8 cellular contexts compared by ENCODE assay signal in genomic region chr4:155376387-155377268, GRCh38. TPM values are rescaled to one million over a fixed set of nuclear protein-coding genes. Genes with fewer than 3 reads are reported as not detected.
DNase-seq lines count a peak whose midpoint lies in the region; ATAC-seq, FAIRE-seq and TF ChIP-seq lines count a peak whose summit lies in the region.

MAP9 (minus strand) TSS chr4:155376965; CDS start chr4:155375850, 1,115 bp downstream.

- peak within 1 kb of the TSS; percentile 79 for H3K4me3 ChIP-seq in A549
- peak within 1 kb of the TSS; percentile 69 for H3K4me3 ChIP-seq in effector memory CD4-positive, alpha-beta T cell (ENCODE audit: insufficient read depth, low read depth, low read length, poor library complexity, severe bottlenecking)

- H3K27ac ChIP-seq in A549 = peak within 1 kb of the TSS; percentile 71 to 76
- peak within 1 kb of the TSS; percentile 77 for H3K27ac ChIP-seq in effector memory CD4-positive, alpha-beta T cell (ENCODE audit: insufficient read depth, low read length, poor library complexity, severe bottlenecking)

- no peaks in the 10 kb centered on the region for H3K27me3 Mint-ChIP-seq in memory B cell

- ATAC-seq in A549 (peak; percentile 97 to 99), GM18870 (IDR thresholded peaks at IDR 0.05; ENCODE audit: unreplicated experiment) (peak; percentile 99), HG03103 (IDR thresholded peaks at IDR 0.05; ENCODE audit: low read depth, unreplicated experiment) (peak; percentile 99), memory B cell (ENCODE audit: low read depth) (peak; percentile 90)

- no peak for TF ChIP-seq CTCF in A549 (IDR thresholded peaks at IDR 0.05)

- no peaks in the 10 kb centered on the region for H3K27me3 ChIP-seq in effector memory CD4-positive, alpha-beta T cell (replicated peaks; ENCODE audit: control insufficient read depth, insufficient read depth, low read length, poor library complexity, severe bottlenecking)

- H3K36me3 ChIP-seq in effector memory CD4-positive, alpha-beta T cell (ENCODE audit: control insufficient read depth, insufficient read depth, low read length) = no peaks in the 10 kb centered on the region

- H3K4me2 ChIP-seq in A549 = peak within 1 kb of the TSS; percentile 80

- no peaks in the 10 kb centered on the region for H3K36me3 Mint-ChIP-seq in memory B cell

- WGBS in A549 (ENCODE audit: missing lambda C conversion rate) = 5% methylated on average over 24 of the region's 66 CpGs

- peak within 1 kb of the TSS; percentile 97 for H3K27ac Mint-ChIP-seq in memory B cell

- H3K4me1 ChIP-seq in A549 = peaks cover 14% of the 10 kb centered on the region; the same call in 2 of the 3 replicates
- no peaks in the 10 kb centered on the region for H3K4me1 ChIP-seq in effector memory CD4-positive, alpha-beta T cell (ENCODE audit: control insufficient read depth, insufficient read depth, low read length, poor library complexity, severe bottlenecking)

- H3K4me3 Mint-ChIP-seq in memory B cell = peak within 1 kb of the TSS; percentile 91

- H3K4me1 Mint-ChIP-seq in memory B cell = peaks cover 2% of the 10 kb centered on the region

- DNase-seq in A549 (ENCODE audit: low read depth in 1 of 2, low spot score in 1 of 2) (peak; percentile 70 to 94), NCI-H446 (lab: John Stamatoyannopoulos, UW) (peak; percentile 82 to 95), memory B cell (ENCODE audit: low spot score in 2 of 2) (peak; percentile 92 to 95)
- DNase-seq in activated CD8-positive, alpha-beta memory T cell treated with anti-CD3 and anti-CD28 coated beads for 24 hours = peak; percentile 92
- DNase-seq in effector memory CD4-positive, alpha-beta T cell = peak; percentile 81 to 87 (median 82)
- peak; percentile 72 for DNase-seq in stimulated activated CD8-positive, alpha-beta memory T cell treated with anti-CD3 and anti-CD28 coated beads, Interleukin-12 subunit alpha, Interleukin-12 subunit beta, amount 100 ng/mL, for 24 hours (ENCODE audit: extremely low read depth)

- peak; percentile 33 for TF ChIP-seq POLR2A in A549 (IDR thresholded peaks at IDR 0.05; ENCODE audit: low read length)

- POLR2A ChIA-PET in A549 (lab: Yijun Ruan, JAX) = no interaction called here

- CTCF ChIA-PET in A549 (lab: Yijun Ruan, JAX) = no interaction called here

- no peaks in the 10 kb centered on the region for H3K9me3 Mint-ChIP-seq in memory B cell

- FAIRE-seq in A549 (lab: Jason Lieb, UNC) = peak; percentile 46

- no peak for TF ChIP-seq EP300 in A549 (IDR thresholded peaks at IDR 0.05)

- TF ChIP-seq RAD21 in A549 (conservative IDR thresholded peaks at IDR 0.05 in 1 of 2, IDR thresholded peaks at IDR 0.05 in 1 of 2) = no peak

- H3K9me3 ChIP-seq in A549 = no peaks in the 10 kb centered on the region
- H3K9me3 ChIP-seq in effector memory CD4-positive, alpha-beta T cell (ENCODE audit: control insufficient read depth, low read length) = no peaks in the 10 kb centered on the region

TF ChIP-seq in A549, 52 proteins besides CTCF, POLR2A, EP300 and RAD21:
- 0 out of 2 replicates have a peak, but pooled peaks have one; percentile 31 for TF ChIP-seq KDM1A (IDR thresholded peaks at IDR 0.05; ENCODE audit: low read depth)
- TF ChIP-seq USF2 (IDR thresholded peaks at IDR 0.05) = peak; percentile 46
- TF ChIP-seq HES2 (IDR thresholded peaks at IDR 0.05) = no peak
- TF ChIP-seq PHF8 (IDR thresholded peaks at IDR 0.05; ENCODE audit: borderline replicate concordance, low read depth) = peak; percentile 59; the same call in 1 of the 2 replicates
- TF ChIP-seq CEBPB (IDR thresholded peaks at IDR 0.05) = no peak
- TF ChIP-seq CBX8 (IDR thresholded peaks at IDR 0.05) = no peak
- TF ChIP-seq KDM5A (IDR thresholded peaks at IDR 0.05) = peak; percentile 57; the same call in 1 of the 2 replicates
- peak; percentile 70; the same call in 1 of the 2 replicates for TF ChIP-seq RFX5 (IDR thresholded peaks at IDR 0.05)

RNA-seq across cellular contexts. Expression of gene MAP9, which starts in this region (rescaled TPM):
- 11.4 and 18.1 TPM in 2 replicates for polyA plus RNA-seq in A549 (2011; rRNA removed)
- polyA plus RNA-seq in A549 (2012; cell fraction: cytosol; rRNA removed) = 1.6 and 1.7 TPM in 2 replicates
- 1.8 and 2.2 TPM in 2 replicates for polyA plus RNA-seq in A549 (2012; cell fraction: nucleus; rRNA removed)
- 8.2 to 8.8 TPM (median 8.7 TPM) in 3 replicates for polyA plus RNA-seq in A549 (2017; fragmentation: RNase III; extraction: RNeasy Plus Mini Kit Qiagen cat#74134 plus additional on column Dnase treatment)
- 2.9 and 3.6 TPM in 2 replicates for polyA minus RNA-seq in A549 (2011; rRNA and poly(A)+ RNA removed)

Comparison
In these comparisons a context has a peak if more than half of its experiments do, and no peak if none do; other contexts are left out.
1. Peak in every context shown above with its lines: DNase-seq, ATAC-seq, H3K4me3 ChIP-seq and H3K27ac ChIP-seq.